ENCODE assay signal across 18 cellular contexts in genomic region chrX:29926056-29926455, GRCh38.
"Had no signal": no experiment of that assay in that cellular context is flagged by ENCODE, and none has a peak within 500 bp of the region (broad histone marks: within the 10 kb centered on the region; RNA-seq: fewer than 3 reads in every experiment).

No MANE protein-coding gene starts in this region.

- ATAC-seq: esophagus mucosa; gastrocnemius medialis; left lobe of liver; mucosa of descending colon; natural killer cell treated with Interleukin-12 subunit alpha and Interleukin-12 subunit beta and Interleukin-15 and Interleukin-18, amount 100 ng/mL, for 72 hours; sciatic nerve had no signal

- DNase-seq: cortex of kidney; foreskin fibroblast; gastrocnemius medialis; heart left ventricle; mucosa of descending colon; naive B cell; stimulated activated CD4-positive, alpha-beta T cell treated with anti-CD3 and anti-CD28 coated beads, Interleukin-12 subunit alpha, Interleukin-12 subunit beta, amount 100 ng/mL, for 4 hours; stimulated activated CD4-positive, alpha-beta T cell treated with anti-CD3 and anti-CD28 coated beads, Interleukin-1b, Interleukin-23, amount 100 ng/mL, for 48 hours; stimulated activated CD4-positive, alpha-beta T cell treated with anti-CD3 and anti-CD28 coated beads, Interleukin-4, amount 100 ng/mL, for 1 hour; stimulated activated CD8-positive, alpha-beta memory T cell treated with anti-CD3 and anti-CD28 coated beads, Interleukin-4, amount 100 ng/mL, for 48 hours; stimulated activated naive CD4-positive, alpha-beta T cell treated with Interleukin-2 at 50 U/mL for 16 hours; substantia nigra; testis; tibial artery had no signal
